ENCODE assay signal across 19 cellular contexts in genomic region chr13:26590379-26590778, GRCh38.
"Had no signal": no experiment of that assay in that cellular context is flagged by ENCODE, and none has a peak within 500 bp of the region (broad histone marks: within the 10 kb centered on the region; RNA-seq: fewer than 3 reads in every experiment).

No MANE protein-coding gene starts in this region.

- FAIRE-seq: HTR-8/SVneo had no signal

- H3K27ac ChIP-seq: HL-60, RWPE1, SJCRH30 had no signal

- DNase-seq: Karpas-422, KG1, MG63, NCI-H1092 treated with DMSO at 0.1 percent for 48 hours, NCI-H1436, NCI-H187, NCI-H2029, NCI-H2081 treated with DMSO at 0.1 percent for 48 hours, NCI-H2171, NCI-H226, NCI-H446, NCI-H510A, NCI-H524 treated with DMSO at 0.1 percent for 48 hours, NCI-H774, SHP77 treated with DMSO at 0.1 percent for 48 hours, SJCRH30 had no signal

- H3K27me3 ChIP-seq: MG63, SJCRH30 had no signal

- H3K36me3 ChIP-seq: SJCRH30 had no signal

- H3K4me1 ChIP-seq: SJCRH30 had no signal

- H3K9me3 ChIP-seq: SJCRH30 had no signal

- H3K4me3 ChIP-seq: MG63, SJCRH30 had no signal
